In the genomic region with DNA sequence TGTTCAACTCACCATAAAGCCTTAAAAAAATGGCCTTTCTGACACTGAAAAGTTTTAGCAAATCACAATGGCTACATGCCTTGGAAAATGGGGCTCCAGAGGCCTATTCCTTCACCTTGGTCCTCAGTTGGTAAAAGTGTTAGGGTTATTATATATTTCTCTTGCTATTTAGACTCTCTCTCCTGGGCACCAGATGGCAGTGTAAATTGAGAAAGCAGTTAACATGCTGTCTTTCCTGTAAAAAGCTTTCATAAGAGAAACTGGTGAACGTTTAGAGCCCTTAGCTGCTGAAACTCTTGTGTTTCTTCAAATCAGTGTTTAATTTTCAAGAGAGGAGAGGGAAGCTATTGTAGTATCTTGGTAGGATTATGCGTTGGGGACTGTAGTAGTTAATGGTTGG, we compare ENCODE assay signal across 14 cellular contexts.
DNase-seq lines count a peak whose midpoint lies in the region; ATAC-seq and TF ChIP-seq lines count a peak whose summit lies in the region.
"Had no signal": no experiment of that assay in that cellular context is flagged by ENCODE, and none has a peak within 500 bp of the region (broad histone marks: within the 10 kb centered on the region; RNA-seq: fewer than 3 reads in every experiment).

No MANE protein-coding gene starts in this region.

- peaks cover 1 to 5% (median 4%) of the 10 kb centered on the region in 3 donors for H3K27me3 Mint-ChIP-seq in CD14-positive monocyte (ENCODE audit: low read depth in 3 of 3)
- H3K27me3 Mint-ChIP-seq: naive B cell had no signal

- H4K20me1 ChIP-seq in Karpas-422 (ENCODE audit: insufficient read depth, low read depth, low read length) (no peaks in the 10 kb centered on the region), hepatocyte (ENCODE audit: insufficient read depth, poor library complexity, severe bottlenecking) (no peaks in the 10 kb centered on the region)

- DNase-seq in DMS 273 (lab: John Stamatoyannopoulos, UW; ENCODE audit: unreplicated experiment) (peak; percentile 84), Karpas-422 (peak; percentile 62), SW480 (ENCODE audit: low spot score) (peak; percentile 36), hepatocyte (ENCODE audit: low spot score) (peak; percentile 16), colonic mucosa (no peak), CD14-positive monocyte (ENCODE audit: low spot score) (no peak)
- DNase-seq in stimulated activated CD4-positive, alpha-beta T cell treated with anti-CD3 and anti-CD28 coated beads, Interleukin-1b, Interleukin-23, amount 100 ng/mL, for 48 hours = no peak
- DNase-seq: cortex of kidney; naive B cell; NK-92 treated with Interleukin-12 subunit alpha and Interleukin-12 subunit beta, amount 100 ng/mL, for 24 hours; stimulated activated CD8-positive, alpha-beta memory T cell treated with anti-CD3 and anti-CD28 coated beads, Interleukin-4, amount 100 ng/mL, for 48 hours had no signal

- H3K9me2 ChIP-seq in Karpas-422 (replicated peaks; ENCODE audit: insufficient read depth, low read length) (no peaks in the 10 kb centered on the region), hepatocyte (replicated peaks; ENCODE audit: insufficient read depth) (no peaks in the 10 kb centered on the region)

- ATAC-seq in GM18520 (IDR thresholded peaks at IDR 0.05; ENCODE audit: unreplicated experiment) = no peak
- ATAC-seq: activated CD4-positive, CD25-positive, alpha-beta regulatory T cell treated with anti-CD3 and anti-CD28 coated beads, Interleukin-2, amount 50 U/mL, for 24 hours had no signal

- peaks cover 0 to 4% (median 0%) of the 10 kb centered on the region in 7 donors for H3K9me3 Mint-ChIP-seq in CD14-positive monocyte

- H3K27ac Mint-ChIP-seq in CD14-positive monocyte = no peak overlapping the region
- H3K27ac Mint-ChIP-seq: naive B cell had no signal

- intact Hi-C loops in colonic mucosa (cut with DNase I) = no loop called here
- intact Hi-C loops in CD14-positive monocyte (cut with micrococcal nuclease) = no loop called here

- no peaks in the 10 kb centered on the region for H3K36me3 ChIP-seq in Karpas-422 (ENCODE audit: insufficient read depth, low read length)
- no peaks in the 10 kb centered on the region for H3K36me3 ChIP-seq in hepatocyte (replicated peaks; ENCODE audit: insufficient read depth, low read depth)
- no peaks in the 10 kb centered on the region for H3K36me3 ChIP-seq in colonic mucosa

- no peaks in the 10 kb centered on the region for H3K9me3 ChIP-seq in Karpas-422 (ENCODE audit: low read length)
- no peaks in the 10 kb centered on the region for H3K9me3 ChIP-seq in hepatocyte (ENCODE audit: low read depth)
- H3K9me3 ChIP-seq in colonic mucosa = no peaks in the 10 kb centered on the region

- H3K4me1 Mint-ChIP-seq in CD14-positive monocyte = no peaks in the 10 kb centered on the region
- H3K4me1 Mint-ChIP-seq: IgD-negative memory B cell, naive B cell had no signal

- H3K27me3 ChIP-seq in Karpas-422 (ENCODE audit: low read length) (no peaks in the 10 kb centered on the region), hepatocyte (no peaks in the 10 kb centered on the region), colonic mucosa (no peaks in the 10 kb centered on the region)

- H3K4me3 ChIP-seq in Karpas-422 (ENCODE audit: low read length) (no peak overlapping the region), hepatocyte (no peak overlapping the region), colonic mucosa (no peak overlapping the region)

- H3K9ac ChIP-seq in Karpas-422 (ENCODE audit: low read length) = no peak overlapping the region
- no peak overlapping the region for H3K9ac ChIP-seq in colonic mucosa (ENCODE audit: low read depth in 2 of 2, low read length in 2 of 2)

- no peak overlapping the region for H2AFZ ChIP-seq in Karpas-422 (ENCODE audit: low read length)
- H2AFZ ChIP-seq in hepatocyte = no peak overlapping the region

- H3K4me2 ChIP-seq in Karpas-422 (ENCODE audit: low read depth, low read length, poor library complexity, severe bottlenecking) (no peak overlapping the region), hepatocyte (no peak overlapping the region)

- H3K36me3 Mint-ChIP-seq in CD14-positive monocyte = no peaks in the 10 kb centered on the region
- H3K36me3 Mint-ChIP-seq: IgD-negative memory B cell, naive B cell had no signal

- H3K79me2 ChIP-seq in Karpas-422 (ENCODE audit: low read length) (no peaks in the 10 kb centered on the region), hepatocyte (no peaks in the 10 kb centered on the region)

- no peak overlapping the region for H3K4me3 Mint-ChIP-seq in CD14-positive monocyte
- H3K4me3 Mint-ChIP-seq: IgD-negative memory B cell, naive B cell had no signal

- 38% methylated on average over 2 of the region's 2 CpGs for WGBS in hepatocyte (ENCODE audit: low lambda C conversion rate, missing lambda C conversion rate)

- H3K4me1 ChIP-seq in Karpas-422 (ENCODE audit: low read length) (no peaks in the 10 kb centered on the region), hepatocyte (ENCODE audit: insufficient read depth) (no peaks in the 10 kb centered on the region), colonic mucosa (no peaks in the 10 kb centered on the region)

- TF ChIP-seq CTCF in hepatocyte (IDR thresholded peaks at IDR 0.05; ENCODE audit: poor library complexity) (peak; percentile 39), colonic mucosa (IDR thresholded peaks at IDR 0.05) (no peak), CD14-positive monocyte (IDR thresholded peaks at IDR 0.05) (no peak)

- no peak overlapping the region for H3K27ac ChIP-seq in Karpas-422 (ENCODE audit: low read length)
- peak overlapping the region; percentile 23 for H3K27ac ChIP-seq in hepatocyte
- H3K27ac ChIP-seq in colonic mucosa = no peak overlapping the region

Comparison
In these comparisons a context has a peak if more than half of its experiments do, and no peak if none do; other contexts are left out.
1. DNase-seq: peak in DMS 273 (single experiment), Karpas-422 (single experiment), SW480 (single experiment) and hepatocyte (single experiment); none in stimulated activated CD4-positive, alpha-beta T cell treated with anti-CD3 and anti-CD28 coated beads, Interleukin-1b, Interleukin-23, amount 100 ng/mL, for 48 hours (single experiment), colonic mucosa (single experiment) and CD14-positive monocyte (single experiment).